ENCODE assay signal across 1 cellular context in the genomic region with DNA sequence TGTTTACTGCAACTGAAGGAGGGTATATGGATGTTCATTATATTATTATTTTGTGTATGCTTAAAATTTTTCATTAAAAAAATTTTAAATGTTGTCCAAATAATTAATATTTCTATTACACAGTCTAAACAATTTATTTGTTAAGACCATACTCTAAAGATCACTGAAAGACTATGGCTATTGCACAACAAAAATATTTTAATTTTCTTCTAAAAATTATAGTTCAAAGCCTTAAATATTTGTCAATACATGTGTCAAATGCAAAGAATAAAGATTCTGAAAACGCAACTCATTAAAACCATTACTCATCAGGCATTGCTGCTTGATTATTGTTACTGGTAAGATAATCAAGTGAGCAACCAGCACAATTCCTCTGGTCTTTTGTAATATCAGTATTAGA.
TF ChIP-seq lines count a peak whose summit lies in the region.

No MANE protein-coding gene starts in this region.

TF ChIP-seq in neural cell, 6 proteins besides CTCF, POLR2A, EP300 and RAD21 (continued from another document):
- TF ChIP-seq, protein P1, sequence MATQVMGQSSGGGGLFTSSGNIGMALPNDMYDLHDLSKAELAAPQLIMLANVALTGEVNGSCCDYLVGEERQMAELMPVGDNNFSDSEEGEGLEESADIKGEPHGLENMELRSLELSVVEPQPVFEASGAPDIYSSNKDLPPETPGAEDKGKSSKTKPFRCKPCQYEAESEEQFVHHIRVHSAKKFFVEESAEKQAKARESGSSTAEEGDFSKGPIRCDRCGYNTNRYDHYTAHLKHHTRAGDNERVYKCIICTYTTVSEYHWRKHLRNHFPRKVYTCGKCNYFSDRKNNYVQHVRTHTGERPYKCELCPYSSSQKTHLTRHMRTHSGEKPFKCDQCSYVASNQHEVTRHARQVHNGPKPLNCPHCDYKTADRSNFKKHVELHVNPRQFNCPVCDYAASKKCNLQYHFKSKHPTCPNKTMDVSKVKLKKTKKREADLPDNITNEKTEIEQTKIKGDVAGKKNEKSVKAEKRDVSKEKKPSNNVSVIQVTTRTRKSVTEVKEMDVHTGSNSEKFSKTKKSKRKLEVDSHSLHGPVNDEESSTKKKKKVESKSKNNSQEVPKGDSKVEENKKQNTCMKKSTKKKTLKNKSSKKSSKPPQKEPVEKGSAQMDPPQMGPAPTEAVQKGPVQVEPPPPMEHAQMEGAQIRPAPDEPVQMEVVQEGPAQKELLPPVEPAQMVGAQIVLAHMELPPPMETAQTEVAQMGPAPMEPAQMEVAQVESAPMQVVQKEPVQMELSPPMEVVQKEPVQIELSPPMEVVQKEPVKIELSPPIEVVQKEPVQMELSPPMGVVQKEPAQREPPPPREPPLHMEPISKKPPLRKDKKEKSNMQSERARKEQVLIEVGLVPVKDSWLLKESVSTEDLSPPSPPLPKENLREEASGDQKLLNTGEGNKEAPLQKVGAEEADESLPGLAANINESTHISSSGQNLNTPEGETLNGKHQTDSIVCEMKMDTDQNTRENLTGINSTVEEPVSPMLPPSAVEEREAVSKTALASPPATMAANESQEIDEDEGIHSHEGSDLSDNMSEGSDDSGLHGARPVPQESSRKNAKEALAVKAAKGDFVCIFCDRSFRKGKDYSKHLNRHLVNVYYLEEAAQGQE (IDR thresholded peaks at IDR 0.05; ENCODE audit: borderline replicate concordance): no peak
